ENCODE assay signal across 17 cellular contexts in genomic region chr6:129248976-129249375, GRCh38.
"Had no signal": no experiment of that assay in that cellular context is flagged by ENCODE, and none has a peak within 500 bp of the region (broad histone marks: within the 10 kb centered on the region; RNA-seq: fewer than 3 reads in every experiment).

No MANE protein-coding gene starts in this region.

- H3K36me3 ChIP-seq: colonic mucosa, prostate gland, sigmoid colon, thoracic aorta, upper lobe of left lung had no signal

- ATAC-seq: activated CD8-positive, alpha-beta T cell treated with anti-CD3 and anti-CD28 coated beads for 36 hours; stimulated activated memory B cell treated with anti-CD40 and anti-IgM and Interleukin-4, amounts not matched to agents 10 μg/mL and 1 μg/mL and 100 μg/mL, for 72 hours had no signal

- H3K4me3 ChIP-seq: colonic mucosa, lung, prostate gland, sigmoid colon, thoracic aorta, upper lobe of left lung had no signal

- FAIRE-seq: frontal cortex had no signal

- H3K9me3 ChIP-seq: colonic mucosa, prostate gland, sigmoid colon, thoracic aorta, upper lobe of left lung had no signal

- H3K27me3 ChIP-seq: colonic mucosa, sigmoid colon, upper lobe of left lung had no signal

- H3K4me1 ChIP-seq: prostate gland, upper lobe of left lung had no signal

- H3K27ac ChIP-seq: colonic mucosa, prostate gland, sigmoid colon, thoracic aorta, upper lobe of left lung had no signal

- DNase-seq: activated CD4-positive, alpha-beta T cell treated with anti-CD3 and anti-CD28 coated beads, Interleukin-2, amount 10 ng/mL, durations not matched to agents 24 days and 14 days; activated CD8-positive, alpha-beta T cell treated with anti-CD3 and anti-CD28 coated beads for 36 hours; activated naive CD4-positive, alpha-beta T cell treated with Interleukin-2 at 50 U/mL for 16 hours; activated naive CD8-positive, alpha-beta T cell treated with anti-CD3 and anti-CD28 coated beads, Interleukin-2, amount 10 ng/mL, durations not matched to agents 7 days and 5 days; activated T-cell treated with anti-CD3 and anti-CD28 coated beads, Interleukin-2, amount 50 U/mL, for 24 hours; colonic mucosa; midbrain; nephron progenitor cell; sigmoid colon; stimulated activated CD4-positive, alpha-beta T cell treated with anti-CD3 and anti-CD28 coated beads, Interleukin-4, amount 100 ng/mL, for 4 hours; T1000; upper lobe of left lung had no signal
